ENCODE assay signal across 3 cellular contexts in genomic region chr5:148898413-148899075, GRCh38.
TF ChIP-seq lines count a peak whose summit lies in the region.

No MANE protein-coding gene starts in this region.

TF ChIP-seq in A549, 52 proteins besides CTCF, POLR2A, EP300 and RAD21 (continued from another document):
- TF ChIP-seq PBX3 (IDR thresholded peaks at IDR 0.05) (no peak), FOSB (CRISPR knock-in tag; IDR thresholded peaks at IDR 0.05) (no peak), ZFP36 (IDR thresholded peaks at IDR 0.05; ENCODE audit: borderline replicate concordance, partially characterized antibody) (no peak), CBX8 (IDR thresholded peaks at IDR 0.05) (no peak), ELK1 (IDR thresholded peaks at IDR 0.05; ENCODE audit: low read depth, low read length) (no peak), USF2 (IDR thresholded peaks at IDR 0.05) (no peak), RFX5 (IDR thresholded peaks at IDR 0.05) (no peak)
TF ChIP-seq in A549: peak in this region for 0.

TF ChIP-seq in GM23338, 12 proteins besides CTCF, POLR2A, EP300 and RAD21:
- no peak for TF ChIP-seq REST (IDR thresholded peaks at IDR 0.05; ENCODE audit: unreplicated experiment)
- no peak for TF ChIP-seq EZH2 (IDR thresholded peaks at IDR 0.05; ENCODE audit: low read depth, unreplicated experiment)
- TF ChIP-seq STAT1 (IDR thresholded peaks at IDR 0.05; ENCODE audit: unreplicated experiment), result no peak

TF ChIP-seq in WTC11, 78 proteins besides CTCF, POLR2A, EP300 and RAD21 (continued from another document):
- TF ChIP-seq AFF4 (CRISPR knock-in tag; IDR thresholded peaks at IDR 0.05; ENCODE audit: borderline replicate concordance) (no peak), ZNF281 (CRISPR knock-in tag; IDR thresholded peaks at IDR 0.05) (no peak), GABPB1 (CRISPR knock-in tag; IDR thresholded peaks at IDR 0.05) (no peak), GRHL2 (CRISPR knock-in tag; IDR thresholded peaks at IDR 0.05; ENCODE audit: insufficient replicate concordance, severe bottlenecking) (no peak), IRF1 (CRISPR knock-in tag; IDR thresholded peaks at IDR 0.05) (no peak), JAZF1 (CRISPR knock-in tag; IDR thresholded peaks at IDR 0.05) (no peak), ZNF396 (CRISPR knock-in tag; IDR thresholded peaks at IDR 0.05; ENCODE audit: borderline replicate concordance) (no peak), EMX1 (CRISPR knock-in tag; IDR thresholded peaks at IDR 0.05) (no peak), STAT6 (CRISPR knock-in tag; conservative IDR thresholded peaks at IDR 0.05; ENCODE audit: low read depth) (no peak), MLX (CRISPR knock-in tag; IDR thresholded peaks at IDR 0.05) (no peak), ZNF532 (CRISPR knock-in tag; IDR thresholded peaks at IDR 0.05; ENCODE audit: borderline replicate concordance) (no peak), E2F1 (CRISPR knock-in tag; IDR thresholded peaks at IDR 0.05) (no peak)
